Comparison of ENCODE assay signal across 8 cellular contexts in the genomic region with DNA sequence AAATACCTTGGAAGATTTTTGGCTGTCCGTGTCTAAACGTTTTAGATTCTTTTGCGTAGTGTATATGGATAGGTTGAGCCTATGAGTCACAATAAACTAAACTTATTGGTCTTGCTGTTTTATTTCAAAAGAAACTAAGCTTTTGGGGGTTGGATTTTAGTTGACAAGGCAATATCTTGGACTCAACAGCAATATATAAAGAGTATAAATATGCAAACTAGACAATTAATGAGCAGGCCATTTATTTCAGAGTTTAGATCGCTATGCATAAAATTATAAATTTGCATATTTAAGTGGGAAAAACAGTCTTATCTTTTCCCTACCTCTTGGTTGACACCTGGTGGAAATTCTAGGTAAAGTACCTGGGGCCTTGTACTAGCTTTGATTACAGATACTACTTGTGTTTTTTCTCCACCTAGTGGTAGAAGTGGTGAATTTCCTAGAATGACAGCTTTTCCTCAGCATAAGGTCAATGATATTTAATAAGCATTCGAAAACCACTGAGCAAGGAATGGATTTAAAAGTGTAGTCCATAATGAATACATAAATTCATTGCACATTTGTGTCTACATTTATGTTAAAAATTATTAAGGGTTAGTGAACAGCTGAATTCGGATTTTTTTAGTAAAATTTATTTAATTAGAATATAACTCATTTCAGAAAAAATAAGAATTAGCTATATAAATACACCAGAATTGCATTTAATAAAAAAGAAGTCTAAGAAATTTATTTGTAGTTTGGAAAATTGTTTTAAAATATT. TPM values are rescaled to one million over a fixed set of nuclear protein-coding genes. Genes with fewer than 3 reads are reported as not detected.
DNase-seq lines count a peak whose midpoint lies in the region; ATAC-seq and TF ChIP-seq lines count a peak whose summit lies in the region.

No MANE protein-coding gene starts in this region.

- no peaks in the 10 kb centered on the region for H3K36me3 ChIP-seq in esophagus muscularis mucosa

- POLR2A ChIA-PET in naive thymus-derived CD8-positive, alpha-beta T cell (lab: Charles Lee) = interaction anchor here (0.6 to 6.7 kb wide), 20 partner anchors 10 to 975 kb away, joined by 3 to 274 read pairs (median 9); partner anchors contain the start of genes CETN3 and LYSMD3

- intact Hi-C loops in esophagus muscularis mucosa (cut with DNase I) = loop anchor here (1.0 to 5.0 kb wide), 5 partner anchors 158 to 450 kb away; no protein-coding TSS in a partner anchor

- H3K27ac Mint-ChIP-seq in naive thymus-derived CD8-positive, alpha-beta T cell = peak overlapping the region in 9 of 10 donors; percentile 78 to 100 (median 99)

- peak; percentile 11 for ATAC-seq in HG03280 (IDR thresholded peaks at IDR 0.05; ENCODE audit: unreplicated experiment)
- no peak for ATAC-seq in naive thymus-derived CD8-positive, alpha-beta T cell
- ATAC-seq in HG03432 (IDR thresholded peaks at IDR 0.05; ENCODE audit: unreplicated experiment) = no peak

- no peaks in the 10 kb centered on the region for H3K27me3 ChIP-seq in esophagus muscularis mucosa

- H3K27ac ChIP-seq in VCaP (peak overlapping the region; percentile 98), esophagus muscularis mucosa (replicated peaks in 1 of 4) (peak overlapping the region; percentile 90 to 99 (median 94))

- H3K27me3 Mint-ChIP-seq in naive thymus-derived CD8-positive, alpha-beta T cell = no peaks in the 10 kb centered on the region

- peaks cover 10 to 21% (median 18%) of the 10 kb centered on the region in 4 donors for H3K4me1 Mint-ChIP-seq in naive thymus-derived CD8-positive, alpha-beta T cell

- H3K9me3 Mint-ChIP-seq in naive thymus-derived CD8-positive, alpha-beta T cell = no peaks in the 10 kb centered on the region

- peaks cover 9 to 15% (median 11%) of the 10 kb centered on the region in 4 donors for H3K4me1 ChIP-seq in esophagus muscularis mucosa

- 5% methylated on average over 6 of the region's 6 CpGs for WGBS in esophagus muscularis mucosa

- TF ChIP-seq EP300 in esophagus muscularis mucosa (IDR thresholded peaks at IDR 0.05) = no peak

- H3K4me3 Mint-ChIP-seq in naive thymus-derived CD8-positive, alpha-beta T cell = peak overlapping the region; percentile 76 to 100 (median 99)

- no peaks in the 10 kb centered on the region for H3K9me3 ChIP-seq in esophagus muscularis mucosa

- DNase-seq in AG10803 (ENCODE audit: low read depth) = peak; percentile 89
- peak; percentile 66 for DNase-seq in NCI-H2196 (lab: John Stamatoyannopoulos, UW; ENCODE audit: unreplicated experiment)
- DNase-seq in esophagus muscularis mucosa (ENCODE audit: extremely low spot score) = no peak
- DNase-seq in naive thymus-derived CD8-positive, alpha-beta T cell = peak in 9 of 10 donors; percentile 10 to 84 (median 64)

- H3K4me3 ChIP-seq in AG10803 (ENCODE audit: low read length) (peak overlapping the region; percentile 81), esophagus muscularis mucosa (peak overlapping the region in 1 of 4 donors; percentile 71)

- H3K36me3 Mint-ChIP-seq in naive thymus-derived CD8-positive, alpha-beta T cell = peaks cover 3 to 12% (median 7%) of the 10 kb centered on the region in 3 donors

- TF ChIP-seq POLR2A in esophagus muscularis mucosa (IDR thresholded peaks at IDR 0.05; ENCODE audit: low read depth) = no peak

- peak; percentile 99 for TF ChIP-seq CTCF in AG10803 (conservative IDR thresholded peaks at IDR 0.05; ENCODE audit: low read length)
- peak; percentile 66 for TF ChIP-seq CTCF in GM12874 (IDR thresholded peaks at IDR 0.05; ENCODE audit: insufficient read depth, low read depth, low read length)
- TF ChIP-seq CTCF in VCaP (conservative IDR thresholded peaks at IDR 0.05) = peak; percentile 98
- TF ChIP-seq CTCF in esophagus muscularis mucosa (IDR thresholded peaks at IDR 0.05) = peak in 2 of 3 experiments; percentile 97 to 98

RNA-seq across cellular contexts. Expression of gene ARRDC3, which starts 1.7 kb away (rescaled TPM):
- 10 to 100 TPM; 37.0 to 58.2 (median 43.1) TPM for total RNA-seq in esophagus muscularis mucosa
- total RNA-seq in naive thymus-derived CD8-positive, alpha-beta T cell = 100 to 1,000 TPM; 355 to 374 TPM
- 100 to 1,000 TPM in 2 of 3 donors, 10 to 100 TPM in 1; 72.6 to 134 (median 113) TPM for polyA plus RNA-seq in naive thymus-derived CD8-positive, alpha-beta T cell

Comparison
In these comparisons a context has a peak if more than half of its experiments do, and no peak if none do; other contexts are left out.
1. RNA of gene ARRDC3, which starts 1.7 kb away (total RNA-seq): 355 to 374 TPM in naive thymus-derived CD8-positive, alpha-beta T cell; 37.0 to 58.2 TPM in esophagus muscularis mucosa; every median in the first group is over 4 times any median in the second.
2. Peak in every context shown above with its lines, with median percentiles within 50 percentile points of each other: CTCF ChIP-seq.